Comparison of ENCODE assay signal across 21 cellular contexts in the genomic region with DNA sequence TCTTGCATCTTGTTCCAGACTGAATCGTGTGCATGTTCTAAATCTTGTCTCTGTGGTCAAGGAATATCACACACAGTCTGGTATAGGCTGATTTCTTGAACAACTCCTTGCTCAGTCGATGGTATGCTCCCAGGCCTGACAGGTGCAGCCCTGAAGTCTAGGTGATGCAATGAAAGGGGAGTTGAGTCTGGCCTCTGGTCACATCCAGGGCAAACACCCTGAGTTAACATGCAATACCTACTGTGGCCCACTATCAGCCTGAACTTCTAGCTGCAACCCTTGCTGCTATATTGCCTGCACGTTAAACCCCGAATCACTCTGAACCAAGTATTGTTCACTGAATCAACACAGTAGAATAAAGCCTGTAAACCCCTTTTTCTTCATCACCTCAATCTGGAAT.
DNase-seq lines count a peak whose midpoint lies in the region; ATAC-seq, FAIRE-seq and TF ChIP-seq lines count a peak whose summit lies in the region.
"Had no signal": no experiment of that assay in that cellular context is flagged by ENCODE, and none has a peak within 500 bp of the region (broad histone marks: within the 10 kb centered on the region; RNA-seq: fewer than 3 reads in every experiment).

No MANE protein-coding gene starts in this region.

- no peak overlapping the region for H3K14ac ChIP-seq in H1 (ENCODE audit: insufficient read length)

- no peak overlapping the region for H3K56ac ChIP-seq in H1 (replicated peaks; ENCODE audit: insufficient read length, low read depth, low read length)

- H4K20me1 ChIP-seq in H1 (replicated peaks in 1 of 2; ENCODE audit: control insufficient read depth in 1 of 2, insufficient read depth in 2 of 2, low read length in 2 of 2) (no peaks in the 10 kb centered on the region), GM23248 (ENCODE audit: insufficient read depth) (no peaks in the 10 kb centered on the region), PC-3 (ENCODE audit: low read length) (no peaks in the 10 kb centered on the region)

- H3K27me3 Mint-ChIP-seq in stimulated activated memory B cell treated with anti-CD40 and anti-IgM and Interleukin-4, amounts not matched to agents 10 μg/mL and 1 μg/mL and 100 μg/mL, for 72 hours: no peaks in the 10 kb centered on the region
- H3K27me3 Mint-ChIP-seq in activated CD8-positive, alpha-beta T cell treated with anti-CD3 and anti-CD28 coated beads for 36 hours: no peaks in the 10 kb centered on the region
- H3K27me3 Mint-ChIP-seq: CD4-positive, CD25-positive, alpha-beta regulatory T cell had no signal

- POLR2A ChIA-PET in H1 (lab: Charles Lee; ENCODE audit: partially characterized antibody) (no interaction called here), PC-3 (lab: Charles Lee; ENCODE audit: unreplicated experiment) (no interaction called here)
- POLR2A ChIA-PET in activated CD8-positive, alpha-beta T cell treated with anti-CD3 and anti-CD28 coated beads for 36 hours (lab: Charles Lee): no interaction called here

- no peaks in the 10 kb centered on the region for H3K23me2 ChIP-seq in H1 (ENCODE audit: low read depth, low read length)

- H3K27me3 ChIP-seq in H1 (replicated peaks in 1 of 4; ENCODE audit: control insufficient read depth in 3 of 4, extremely low read depth in 1 of 4, insufficient read depth in 3 of 4, low read length in 3 of 4) (no peaks in the 10 kb centered on the region), GM23248 (replicated peaks; ENCODE audit: insufficient read depth) (no peaks in the 10 kb centered on the region), PC-3 (ENCODE audit: low read length) (no peaks in the 10 kb centered on the region)

- no peak overlapping the region for H2BK12ac ChIP-seq in H1 (ENCODE audit: low read depth, low read length)

- no peak for TF ChIP-seq RAD21 in H1 (IDR thresholded peaks at IDR 0.05 in 1 of 2, conservative IDR thresholded peaks at IDR 0.05 in 1 of 2; ENCODE audit: low read depth in 2 of 2, low read length in 2 of 2)

- H2AK5ac ChIP-seq in H1 (ENCODE audit: low read depth, low read length): no peak overlapping the region

- no peak overlapping the region for H3K4ac ChIP-seq in H1 (replicated peaks; ENCODE audit: insufficient read length, low read depth, low read length)

- peak overlapping the region; percentile 71 for H3K27ac ChIP-seq in C4-2B
- H3K27ac ChIP-seq in H1 (ENCODE audit: low read depth, low read length): no peak overlapping the region
- no peak overlapping the region for H3K27ac ChIP-seq in GM23248
- no peak overlapping the region for H3K27ac ChIP-seq in PC-3 (ENCODE audit: low read length)
- H3K27ac ChIP-seq: A549 had no signal

- H3K79me2 ChIP-seq in H1 (ENCODE audit: control insufficient read depth in 1 of 2, insufficient read depth in 2 of 2, low read length in 2 of 2): no peaks in the 10 kb centered on the region
- H3K79me2 ChIP-seq in GM23248 (ENCODE audit: insufficient read depth): no peaks in the 10 kb centered on the region
- H3K79me2 ChIP-seq in PC-3 (ENCODE audit: low read length): no peaks in the 10 kb centered on the region

- ATAC-seq in stimulated activated memory B cell treated with anti-CD40 and anti-IgM and Interleukin-4, amounts not matched to agents 10 μg/mL and 1 μg/mL and 100 μg/mL, for 72 hours: peak; percentile 50
- no peak for ATAC-seq in PC-3
- ATAC-seq in activated CD8-positive, alpha-beta T cell treated with anti-CD3 and anti-CD28 coated beads for 36 hours: no peak
- ATAC-seq: A549; CD8-positive, alpha-beta T cell; GM12878 had no signal

- BruUV-seq in PC-3 (replicated peaks; lab: Mats Ljungman, UMichigan): no TSS peak

- no peak overlapping the region for H2BK120ac ChIP-seq in H1 (replicated peaks; ENCODE audit: low read depth, low read length)

- H3K4me3 ChIP-seq in H1 (ENCODE audit: extremely low read depth in 1 of 4, insufficient read depth in 2 of 4, low read depth in 3 of 4, low read length in 4 of 4): no peak overlapping the region
- H3K4me3 ChIP-seq in GM23248: no peak overlapping the region
- H3K4me3 ChIP-seq in PC-3 (ENCODE audit: low read length): no peak overlapping the region
- H3K4me3 ChIP-seq: A549, GM12878 had no signal

- H3K23ac ChIP-seq in H1 (ENCODE audit: insufficient read length): no peak overlapping the region

- H3K4me2 ChIP-seq in H1 (ENCODE audit: insufficient read depth in 1 of 2, low read depth in 2 of 2, low read length in 2 of 2) (no peak overlapping the region), GM23248 (ENCODE audit: unreplicated experiment) (no peak overlapping the region), PC-3 (ENCODE audit: low read length) (no peak overlapping the region)
- H3K4me2 ChIP-seq: A549 had no signal

- H3K36me3 ChIP-seq in H1 (ENCODE audit: control insufficient read depth in 2 of 4, insufficient read depth in 4 of 4, low read length in 3 of 4) (no peaks in the 10 kb centered on the region), GM23248 (ENCODE audit: low read depth) (no peaks in the 10 kb centered on the region), PC-3 (ENCODE audit: low read depth, low read length) (no peaks in the 10 kb centered on the region)

- H2AFZ ChIP-seq in H1 (ENCODE audit: low read length) (peak overlapping the region; percentile 78), GM23248 (no peak overlapping the region), PC-3 (ENCODE audit: low read length) (no peak overlapping the region)

- H3K27ac Mint-ChIP-seq in stimulated activated memory B cell treated with anti-CD40 and anti-IgM and Interleukin-4, amounts not matched to agents 10 μg/mL and 1 μg/mL and 100 μg/mL, for 72 hours: no peak overlapping the region
- no peak overlapping the region for H3K27ac Mint-ChIP-seq in activated CD8-positive, alpha-beta T cell treated with anti-CD3 and anti-CD28 coated beads for 36 hours
- H3K27ac Mint-ChIP-seq: CD4-positive, CD25-positive, alpha-beta regulatory T cell; CD8-positive, alpha-beta T cell had no signal

- no peaks in the 10 kb centered on the region for H3K79me1 ChIP-seq in H1 (ENCODE audit: low read depth, low read length)

- intact Hi-C loops in PC-3 (cut with micrococcal nuclease): no loop called here
- intact Hi-C loops in activated CD8-positive, alpha-beta T cell treated with anti-CD3 and anti-CD28 coated beads for 36 hours (cut with micrococcal nuclease): no loop called here

- CTCF ChIA-PET in H1 (lab: Charles Lee; ENCODE audit: partially characterized antibody) (interaction anchor here (1.7 kb wide), 1 partner anchor 12 kb away, joined by 6 read pairs; no protein-coding TSS in a partner anchor), PC-3 (lab: Charles Lee) (no interaction called here)
- CTCF ChIA-PET in activated CD8-positive, alpha-beta T cell treated with anti-CD3 and anti-CD28 coated beads for 36 hours (lab: Charles Lee): no interaction called here

- H3K4me3 Mint-ChIP-seq in stimulated activated memory B cell treated with anti-CD40 and anti-IgM and Interleukin-4, amounts not matched to agents 10 μg/mL and 1 μg/mL and 100 μg/mL, for 72 hours: no peak overlapping the region
- no peak overlapping the region for H3K4me3 Mint-ChIP-seq in activated CD8-positive, alpha-beta T cell treated with anti-CD3 and anti-CD28 coated beads for 36 hours
- H3K4me3 Mint-ChIP-seq: CD4-positive, CD25-positive, alpha-beta regulatory T cell; CD8-positive, alpha-beta T cell had no signal

- DNase-seq in HuH-7 (ENCODE audit: low spot score): peak; percentile 11
- no peak for DNase-seq in H1 (ENCODE audit: low read depth in 1 of 2, low spot score in 2 of 2)
- no peak for DNase-seq in GM23248
- no peak for DNase-seq in PC-3
- no peak for DNase-seq in activated CD8-positive, alpha-beta T cell treated with anti-CD3 and anti-CD28 coated beads for 36 hours
- DNase-seq: 8988T; C1 segment of cervical spinal cord; Caco-2; CD4-positive, CD25-positive, alpha-beta regulatory T cell; CD8-positive, alpha-beta T cell; DMS153; DND-41; GDM1; GOT3; H7; HCEC 1CT had no signal

- no peaks in the 10 kb centered on the region for H3K4me1 ChIP-seq in H1 (replicated peaks in 1 of 4; ENCODE audit: control insufficient read depth in 3 of 4, insufficient read depth in 4 of 4, low read length in 3 of 4)
- H3K4me1 ChIP-seq in GM23248 (ENCODE audit: insufficient read depth): no peaks in the 10 kb centered on the region
- H3K4me1 ChIP-seq in PC-3 (ENCODE audit: insufficient read depth, low read length): no peaks in the 10 kb centered on the region
- H3K4me1 ChIP-seq: A549, Caco-2 had no signal

- no peak overlapping the region for H4K91ac ChIP-seq in H1 (replicated peaks; ENCODE audit: insufficient read length, low read length)

- no peak for TF ChIP-seq POLR2A in H1 (IDR thresholded peaks at IDR 0.05; ENCODE audit: control extremely low read depth in 1 of 2, low read depth in 2 of 2, low read length in 2 of 2)

- no peak overlapping the region for H2BK5ac ChIP-seq in H1 (ENCODE audit: low read depth, low read length)

- H3K9ac ChIP-seq in H1 (replicated peaks in 1 of 4; ENCODE audit: extremely low read depth in 1 of 4, low read depth in 3 of 4, low read length in 3 of 4) (no peak overlapping the region), GM23248 (no peak overlapping the region), PC-3 (ENCODE audit: low read length) (no peak overlapping the region)

- H3K4me1 Mint-ChIP-seq in stimulated activated memory B cell treated with anti-CD40 and anti-IgM and Interleukin-4, amounts not matched to agents 10 μg/mL and 1 μg/mL and 100 μg/mL, for 72 hours: no peaks in the 10 kb centered on the region
- peaks cover 4% of the 10 kb centered on the region for H3K4me1 Mint-ChIP-seq in activated CD8-positive, alpha-beta T cell treated with anti-CD3 and anti-CD28 coated beads for 36 hours (ENCODE audit: low read depth)
- H3K4me1 Mint-ChIP-seq: CD4-positive, CD25-positive, alpha-beta regulatory T cell had no signal

- H3K9me3 ChIP-seq in H1 (ENCODE audit: insufficient read depth in 2 of 2, low read depth in 1 of 2, low read length in 1 of 2) (no peaks in the 10 kb centered on the region), GM23248 (ENCODE audit: low read depth) (no peaks in the 10 kb centered on the region), PC-3 (ENCODE audit: low read length) (no peaks in the 10 kb centered on the region)
- H3K9me3 ChIP-seq: A549, Caco-2 had no signal

- no peak for TF ChIP-seq EP300 in H1 (IDR thresholded peaks at IDR 0.05; ENCODE audit: borderline replicate concordance in 1 of 2, low read depth in 2 of 2, low read length in 2 of 2)

- TF ChIP-seq CTCF in C4-2B (conservative IDR thresholded peaks at IDR 0.05) (no peak), H1 (IDR thresholded peaks at IDR 0.05; ENCODE audit: control extremely low read depth in 1 of 3, insufficient read depth in 1 of 3, low read depth in 1 of 3, low read length in 3 of 3) (no peak), PC-3 (conservative IDR thresholded peaks at IDR 0.05; ENCODE audit: low read depth, low read length) (no peak)
- TF ChIP-seq CTCF in activated CD8-positive, alpha-beta T cell treated with anti-CD3 and anti-CD28 coated beads for 36 hours (IDR thresholded peaks at IDR 0.05): no peak

- H4K8ac ChIP-seq in H1 (ENCODE audit: extremely low read depth, insufficient read depth, low read length): no peak overlapping the region; the same call in 1 of the 2 replicates

- no peak overlapping the region for H4K5ac ChIP-seq in H1 (ENCODE audit: insufficient read length, low read depth, low read length)

- no peak overlapping the region for H2BK15ac ChIP-seq in H1 (ENCODE audit: low read length)

- in situ Hi-C loops in GM23248 (cut with MboI): no loop called here

- H2BK20ac ChIP-seq in H1 (ENCODE audit: low read length): no peak overlapping the region

- H3F3A ChIP-seq in GM23248 (ENCODE audit: insufficient read depth) (no peaks in the 10 kb centered on the region), PC-3 (ENCODE audit: low read length, unreplicated experiment) (no peaks in the 10 kb centered on the region)

- no peaks in the 10 kb centered on the region for H3K36me3 Mint-ChIP-seq in stimulated activated memory B cell treated with anti-CD40 and anti-IgM and Interleukin-4, amounts not matched to agents 10 μg/mL and 1 μg/mL and 100 μg/mL, for 72 hours
- H3K36me3 Mint-ChIP-seq in activated CD8-positive, alpha-beta T cell treated with anti-CD3 and anti-CD28 coated beads for 36 hours (ENCODE audit: low read depth): no peaks in the 10 kb centered on the region
- H3K36me3 Mint-ChIP-seq: CD4-positive, CD25-positive, alpha-beta regulatory T cell; CD8-positive, alpha-beta T cell had no signal

- H3K18ac ChIP-seq in H1 (ENCODE audit: extremely low read depth, low read length): no peak overlapping the region

- no peak for FAIRE-seq in H1 (lab: Jason Lieb, UNC)
- FAIRE-seq: A549, GM12878, GM19239 had no signal

- H3K9me3 Mint-ChIP-seq in stimulated activated memory B cell treated with anti-CD40 and anti-IgM and Interleukin-4, amounts not matched to agents 10 μg/mL and 1 μg/mL and 100 μg/mL, for 72 hours: no peaks in the 10 kb centered on the region
- no peaks in the 10 kb centered on the region for H3K9me3 Mint-ChIP-seq in activated CD8-positive, alpha-beta T cell treated with anti-CD3 and anti-CD28 coated beads for 36 hours
- H3K9me3 Mint-ChIP-seq: CD4-positive, CD25-positive, alpha-beta regulatory T cell; CD8-positive, alpha-beta T cell had no signal

- no peaks in the 10 kb centered on the region; the same call in 1 of the 2 replicates for H3K9me2 ChIP-seq in GM23248 (ENCODE audit: insufficient read depth)
- H3K9me2 ChIP-seq in PC-3 (replicated peaks; ENCODE audit: low read length): no peaks in the 10 kb centered on the region

- 91% methylated on average over 4 of the region's 4 CpGs; no CpG with 5 or more reads in 1 of the 2 experiments for WGBS in H1 (ENCODE audit: extremely low coverage in 1 of 2, insufficient coverage in 1 of 2, insufficient read length in 1 of 2, insufficient replicate concordance in 2 of 2, low coverage in 1 of 2, low lambda C conversion rate in 2 of 2, missing lambda C conversion rate in 1 of 2), 2 experiments
- 84 to 94% methylated on average over 4 of the region's 4 CpGs for WGBS in GM23248 (ENCODE audit: low coverage in 1 of 2, low lambda C conversion rate in 2 of 2, missing lambda C conversion rate in 2 of 2), 2 experiments
